ENCODE assay signal across 11 cellular contexts in the genomic region with DNA sequence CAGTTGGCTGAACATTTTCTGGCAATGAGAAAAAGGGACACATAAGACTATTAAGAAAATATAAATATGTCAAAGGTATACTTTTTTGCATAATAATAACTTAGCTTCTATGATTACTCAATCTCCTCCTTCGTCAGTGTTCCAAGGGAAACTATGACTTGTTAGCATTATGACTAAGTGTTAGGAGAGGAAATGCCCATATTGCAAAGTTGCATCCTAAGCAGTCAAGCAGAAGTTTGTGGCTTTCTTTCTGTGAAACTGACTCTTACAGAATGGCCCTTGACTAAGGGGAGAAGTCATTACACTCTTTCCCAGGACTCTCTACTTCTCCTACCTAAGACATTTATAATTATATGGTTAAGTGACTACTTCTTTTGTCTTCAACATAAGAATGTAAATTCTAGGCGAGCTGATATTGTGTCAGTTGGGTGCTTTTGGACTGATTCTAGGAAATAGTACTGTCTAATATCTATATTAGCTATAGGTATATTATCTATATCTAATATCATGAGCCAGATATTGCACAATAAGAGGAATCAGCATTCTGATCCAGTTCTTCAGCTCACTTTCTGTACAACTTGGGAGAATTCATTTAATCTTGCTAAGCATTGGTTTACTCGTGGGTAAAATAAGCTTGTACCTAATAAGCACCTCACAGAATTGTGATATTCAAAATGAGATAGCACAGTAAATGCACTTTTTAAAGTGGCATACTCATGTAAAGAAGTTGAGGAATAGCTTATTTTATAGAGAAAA. TPM values are rescaled to one million over a fixed set of nuclear protein-coding genes. Genes with fewer than 3 reads are reported as not detected.
DNase-seq lines count a peak whose midpoint lies in the region; ATAC-seq, FAIRE-seq and TF ChIP-seq lines count a peak whose summit lies in the region.
"Had no signal": no experiment of that assay in that cellular context is flagged by ENCODE, and none has a peak within 500 bp of the region (broad histone marks: within the 10 kb centered on the region; RNA-seq: fewer than 3 reads in every experiment).

No MANE protein-coding gene starts in this region.

- peak; percentile 69 for FAIRE-seq in endothelial cell of umbilical vein (lab: Jason Lieb, UNC)

- BruUV-seq in endothelial cell of umbilical vein (replicated peaks; lab: Mats Ljungman, UMichigan), result no TSS peak

- H3K4me3 Mint-ChIP-seq in type B pancreatic cell, result no peak overlapping the region
- H3K4me3 Mint-ChIP-seq: CD4-positive, CD25-positive, alpha-beta regulatory T cell had no signal

- no peaks in the 10 kb centered on the region for H3K9me3 Mint-ChIP-seq in type B pancreatic cell
- H3K9me3 Mint-ChIP-seq: CD4-positive, CD25-positive, alpha-beta regulatory T cell had no signal

- H3K9me3 ChIP-seq in endothelial cell of umbilical vein (replicated peaks; ENCODE audit: control insufficient read depth, insufficient read depth, low read length) (no peaks in the 10 kb centered on the region), upper lobe of right lung (no peaks in the 10 kb centered on the region)

- H3K36me3 ChIP-seq in endothelial cell of umbilical vein (ENCODE audit: control insufficient read depth in 2 of 2, extremely low read depth in 1 of 2, insufficient read depth in 2 of 2, low read length in 2 of 2), result no peaks in the 10 kb centered on the region
- H3K36me3 ChIP-seq in upper lobe of right lung, result no peaks in the 10 kb centered on the region

- H4K20me1 ChIP-seq in endothelial cell of umbilical vein (replicated peaks; ENCODE audit: control insufficient read depth, extremely low read depth, insufficient read depth, low read length), result no peaks in the 10 kb centered on the region

- no peak for TF ChIP-seq POLR2A in endothelial cell of umbilical vein (IDR thresholded peaks at IDR 0.05; ENCODE audit: low read depth, low read length)

- no peak overlapping the region for H2AFZ ChIP-seq in endothelial cell of umbilical vein (ENCODE audit: low read depth, low read length)

- peak; percentile 63 for ATAC-seq in Right ventricle myocardium superior (ENCODE audit: poor library complexity)
- ATAC-seq in upper lobe of right lung, result peak; percentile 93

- no peaks in the 10 kb centered on the region for H3K36me3 Mint-ChIP-seq in type B pancreatic cell
- H3K36me3 Mint-ChIP-seq: CD4-positive, CD25-positive, alpha-beta regulatory T cell had no signal

- intact Hi-C loops in Right ventricle myocardium superior (cut with DNase I) (no loop called here), cardiac septum (cut with DNase I) (loop anchor here (10.0 kb wide), 1 partner anchor 188 kb away; no protein-coding TSS in a partner anchor), endothelial cell of umbilical vein (cut with micrococcal nuclease) (loop anchor here (5.0 kb wide), 1 partner anchor 851 kb away; no protein-coding TSS in a partner anchor), upper lobe of right lung (cut with DNase I) (no loop called here)

- H3K4me2 ChIP-seq in endothelial cell of umbilical vein (ENCODE audit: insufficient read depth, low read length), result peak overlapping the region; percentile 42
- H3K4me2 ChIP-seq: KMS-11 had no signal

- no peaks in the 10 kb centered on the region for H3K27me3 Mint-ChIP-seq in type B pancreatic cell

- H3K27ac Mint-ChIP-seq in type B pancreatic cell, result no peak overlapping the region
- H3K27ac Mint-ChIP-seq: CD4-positive, CD25-positive, alpha-beta regulatory T cell had no signal

- H3K4me1 ChIP-seq in endothelial cell of umbilical vein (ENCODE audit: control insufficient read depth, extremely low read depth, insufficient read depth, low read length) (peaks cover 22% of the 10 kb centered on the region), upper lobe of right lung (no peaks in the 10 kb centered on the region)

- H3K9ac ChIP-seq in endothelial cell of umbilical vein (replicated peaks; ENCODE audit: extremely low read depth, insufficient read depth, low read length), result no peak overlapping the region
- H3K9ac ChIP-seq: KMS-11 had no signal

- H3K9me1 ChIP-seq in endothelial cell of umbilical vein (replicated peaks; ENCODE audit: control insufficient read depth, extremely low read depth, insufficient read depth, low read length), result no peaks in the 10 kb centered on the region

- H3K27me3 ChIP-seq in endothelial cell of umbilical vein (ENCODE audit: control insufficient read depth in 2 of 2, insufficient read depth in 2 of 2, low read length in 2 of 2), result no peaks in the 10 kb centered on the region
- H3K27me3 ChIP-seq in upper lobe of right lung, result no peaks in the 10 kb centered on the region

- H3K27ac ChIP-seq in endothelial cell of umbilical vein (ENCODE audit: insufficient read depth, low read depth, low read length) (peak overlapping the region; percentile 18), upper lobe of right lung (peak overlapping the region; percentile 38)
- H3K27ac ChIP-seq: KMS-11 had no signal

- TF ChIP-seq CTCF in endothelial cell of umbilical vein (IDR thresholded peaks at IDR 0.05; ENCODE audit: extremely low read depth in 1 of 2, insufficient read depth in 1 of 2, low read depth in 1 of 2, low read length in 2 of 2) (no peak), upper lobe of right lung (IDR thresholded peaks at IDR 0.05) (no peak), type B pancreatic cell (conservative IDR thresholded peaks at IDR 0.05) (no peak)

- POLR2A ChIA-PET in endothelial cell of umbilical vein (lab: Charles Lee), result interaction anchor here (0.8 kb wide), 1 partner anchor 538 kb away, joined by 3 read pairs; no protein-coding TSS in a partner anchor

- CTCF ChIA-PET in endothelial cell of umbilical vein (lab: Charles Lee), result interaction anchor here (0.9 to 3.0 kb wide), 7 partner anchors 13 to 545 kb away, joined by 3 to 35 read pairs (median 4); no protein-coding TSS in a partner anchor

- H3K4me1 Mint-ChIP-seq in type B pancreatic cell (ENCODE audit: unreplicated experiment), result no peaks in the 10 kb centered on the region
- H3K4me1 Mint-ChIP-seq: CD4-positive, CD25-positive, alpha-beta regulatory T cell had no signal

- H3K4me3 ChIP-seq in endothelial cell of umbilical vein (replicated peaks in 1 of 3; ENCODE audit: insufficient read depth in 1 of 3, low read depth in 1 of 3, low read length in 3 of 3), result no peak overlapping the region
- no peak overlapping the region for H3K4me3 ChIP-seq in upper lobe of right lung

- DNase-seq in Right ventricle myocardium superior (no peak), cardiac septum (ENCODE audit: low spot score) (no peak), HT1080 (ENCODE audit: low read depth) (peak; percentile 73), endothelial cell of umbilical vein (ENCODE audit: low read depth, low spot score) (peak; percentile 84), upper lobe of right lung (no peak), amniotic stem cell (lab: John Stamatoyannopoulos, UW) (no peak), type B pancreatic cell (ENCODE audit: extremely low spot score, unreplicated experiment) (no peak), DMS53 treated with DMSO at 0.1 percent for 48 hours (lab: John Stamatoyannopoulos, UW; ENCODE audit: unreplicated experiment) (no peak)

- H3K79me2 ChIP-seq in endothelial cell of umbilical vein (ENCODE audit: control insufficient read depth, insufficient read depth, low read length), result no peaks in the 10 kb centered on the region

- dilution Hi-C loops in endothelial cell of umbilical vein (cut with MboI; ENCODE audit: extremely low pct_ligation_motif_present, low sequenced_read_pairs), result no loop called here

RNA-seq across cellular contexts. Expression of a gene that starts 16.4 kb away (rescaled TPM):
- total RNA-seq in Right ventricle myocardium superior (not detected), cardiac septum (not detected), endothelial cell of umbilical vein (not detected in 2 replicates), upper lobe of right lung (not detected), type B pancreatic cell (ENCODE audit: low replicate concordance) (not detected in 2 replicates)
- total RNA-seq in HT1080 (2014; rRNA removed; shearing (Covaris generic)), result 1.2 TPM in 1 of 2 replicates, not detected in the other
- polyA plus RNA-seq in HT1080 (2015; cell fraction: cytosol; rRNA removed), result 0.72 TPM in 1 of 2 replicates, not detected in the other
- polyA plus RNA-seq in HT1080 (2015; cell fraction: nucleus; rRNA removed), result 0.26 TPM in 1 of 2 replicates, not detected in the other
- not detected in 2 replicates for polyA plus RNA-seq in endothelial cell of umbilical vein
- polyA plus RNA-seq in endothelial cell of umbilical vein (2011; cell fraction: cytosol; rRNA removed), result not detected in 2 replicates
- not detected in 2 replicates for polyA plus RNA-seq in endothelial cell of umbilical vein (2011; cell fraction: nucleus; rRNA removed)
- not detected in 2 replicates for polyA plus RNA-seq in endothelial cell of umbilical vein (2012)
- polyA minus RNA-seq in endothelial cell of umbilical vein, result not detected in 2 replicates
- polyA minus RNA-seq in endothelial cell of umbilical vein (2011; cell fraction: cytosol; rRNA and poly(A)+ RNA removed), result not detected
- polyA minus RNA-seq in endothelial cell of umbilical vein (2011; cell fraction: nucleus; rRNA and poly(A)+ RNA removed), result not detected in 2 replicates
- total RNA-seq: CD4-positive, CD25-positive, alpha-beta regulatory T cell had no signal
- polyA plus RNA-seq: CD4-positive, CD25-positive, alpha-beta regulatory T cell had no signal

RNA-seq across cellular contexts. Expression of a gene that starts 18.1 kb away (rescaled TPM):
- total RNA-seq in Right ventricle myocardium superior (not detected), cardiac septum (not detected), endothelial cell of umbilical vein (not detected in 2 replicates), upper lobe of right lung (not detected), type B pancreatic cell (ENCODE audit: low replicate concordance) (not detected in 2 replicates)
- not detected in 2 replicates for total RNA-seq in HT1080 (2014; rRNA removed; shearing (Covaris generic))
- not detected in 2 replicates for polyA plus RNA-seq in HT1080 (2015; cell fraction: cytosol; rRNA removed)
- polyA plus RNA-seq in HT1080 (2015; cell fraction: nucleus; rRNA removed), result not detected in 2 replicates
- not detected in 2 replicates for polyA plus RNA-seq in endothelial cell of umbilical vein
- not detected in 2 replicates for polyA plus RNA-seq in endothelial cell of umbilical vein (2011; cell fraction: cytosol; rRNA removed)
- not detected in 2 replicates for polyA plus RNA-seq in endothelial cell of umbilical vein (2011; cell fraction: nucleus; rRNA removed)
- polyA plus RNA-seq in endothelial cell of umbilical vein (2012), result not detected in 2 replicates
- polyA minus RNA-seq in endothelial cell of umbilical vein, result not detected in 2 replicates
- polyA minus RNA-seq in endothelial cell of umbilical vein (2011; cell fraction: cytosol; rRNA and poly(A)+ RNA removed), result not detected
- not detected in 2 replicates for polyA minus RNA-seq in endothelial cell of umbilical vein (2011; cell fraction: nucleus; rRNA and poly(A)+ RNA removed)
- total RNA-seq: CD4-positive, CD25-positive, alpha-beta regulatory T cell had no signal
- polyA plus RNA-seq: adipose tissue; CD4-positive, CD25-positive, alpha-beta regulatory T cell had no signal

RNA-seq across cellular contexts. Expression of a gene that starts 51.9 kb away (rescaled TPM):
- total RNA-seq in Right ventricle myocardium superior, result not detected
- not detected for total RNA-seq in cardiac septum
- not detected in 2 replicates for total RNA-seq in HT1080 (2014; rRNA removed; shearing (Covaris generic))
- not detected in 2 replicates for polyA plus RNA-seq in HT1080 (2015; cell fraction: cytosol; rRNA removed)
- polyA plus RNA-seq in HT1080 (2015; cell fraction: nucleus; rRNA removed), result not detected in 2 replicates
- total RNA-seq in endothelial cell of umbilical vein, result not detected in 2 replicates
- not detected in 2 replicates for polyA plus RNA-seq in endothelial cell of umbilical vein
- polyA plus RNA-seq in endothelial cell of umbilical vein (2011; cell fraction: cytosol; rRNA removed), result not detected in 2 replicates
- polyA plus RNA-seq in endothelial cell of umbilical vein (2011; cell fraction: nucleus; rRNA removed), result not detected in 2 replicates
- not detected in 2 replicates for polyA plus RNA-seq in endothelial cell of umbilical vein (2012)
- not detected in 2 replicates for polyA minus RNA-seq in endothelial cell of umbilical vein
- polyA minus RNA-seq in endothelial cell of umbilical vein (2011; cell fraction: cytosol; rRNA and poly(A)+ RNA removed), result 11.4 TPM
- not detected in 2 replicates for polyA minus RNA-seq in endothelial cell of umbilical vein (2011; cell fraction: nucleus; rRNA and poly(A)+ RNA removed)
- total RNA-seq in upper lobe of right lung, result not detected
- total RNA-seq in type B pancreatic cell (ENCODE audit: low replicate concordance), result not detected in 2 replicates
- total RNA-seq: CD4-positive, CD25-positive, alpha-beta regulatory T cell had no signal
- polyA plus RNA-seq: adipose tissue; CD4-positive, CD25-positive, alpha-beta regulatory T cell had no signal

Comparison
In these comparisons a context has a peak if more than half of its experiments do, and no peak if none do; other contexts are left out.
1. intact Hi-C loops: an anchor here in cardiac septum (10.0 kb wide) and endothelial cell of umbilical vein (5.0 kb wide); none called in Right ventricle myocardium superior and upper lobe of right lung.
2. DNase-seq: peak in HT1080 (single experiment) and endothelial cell of umbilical vein (single experiment); none in Right ventricle myocardium superior (single experiment), cardiac septum (single experiment), upper lobe of right lung (single experiment), amniotic stem cell (single experiment), type B pancreatic cell (single experiment) and DMS53 treated with DMSO at 0.1 percent for 48 hours (single experiment).